1 cellular context compared by ENCODE assay signal in genomic region chr4:35151816-35152572, GRCh38.
TF ChIP-seq lines count a peak whose summit lies in the region.

No MANE protein-coding gene starts in this region.

TF ChIP-seq in K562, 482 proteins besides CTCF, POLR2A, EP300 and RAD21 (continued from another document):
- TF ChIP-seq UBTF (IDR thresholded peaks at IDR 0.05; ENCODE audit: borderline replicate concordance in 1 of 2, low read depth in 2 of 2, low read length in 2 of 2) (no peak), CEBPG (CRISPR knock-in tag; IDR thresholded peaks at IDR 0.05) (no peak), CEBPG (tag; conservative IDR thresholded peaks at IDR 0.05 in 1 of 2, IDR thresholded peaks at IDR 0.05 in 1 of 2) (no peak), POU5F1 (IDR thresholded peaks at IDR 0.05; ENCODE audit: borderline replicate concordance, low read depth, low read length, partially characterized antibody) (no peak), TOE1 (IDR thresholded peaks at IDR 0.05; ENCODE audit: borderline replicate concordance) (no peak), TOE1 (CRISPR knock-in tag; IDR thresholded peaks at IDR 0.05; ENCODE audit: borderline replicate concordance, low read depth) (no peak), TRIM24 (IDR thresholded peaks at IDR 0.05) (no peak), HLTF (IDR thresholded peaks at IDR 0.05) (no peak)
- TF ChIP-seq, protein P1, sequence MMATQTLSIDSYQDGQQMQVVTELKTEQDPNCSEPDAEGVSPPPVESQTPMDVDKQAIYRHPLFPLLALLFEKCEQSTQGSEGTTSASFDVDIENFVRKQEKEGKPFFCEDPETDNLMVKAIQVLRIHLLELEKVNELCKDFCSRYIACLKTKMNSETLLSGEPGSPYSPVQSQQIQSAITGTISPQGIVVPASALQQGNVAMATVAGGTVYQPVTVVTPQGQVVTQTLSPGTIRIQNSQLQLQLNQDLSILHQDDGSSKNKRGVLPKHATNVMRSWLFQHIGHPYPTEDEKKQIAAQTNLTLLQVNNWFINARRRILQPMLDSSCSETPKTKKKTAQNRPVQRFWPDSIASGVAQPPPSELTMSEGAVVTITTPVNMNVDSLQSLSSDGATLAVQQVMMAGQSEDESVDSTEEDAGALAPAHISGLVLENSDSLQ (IDR thresholded peaks at IDR 0.05) = no peak
